In the genomic region with DNA sequence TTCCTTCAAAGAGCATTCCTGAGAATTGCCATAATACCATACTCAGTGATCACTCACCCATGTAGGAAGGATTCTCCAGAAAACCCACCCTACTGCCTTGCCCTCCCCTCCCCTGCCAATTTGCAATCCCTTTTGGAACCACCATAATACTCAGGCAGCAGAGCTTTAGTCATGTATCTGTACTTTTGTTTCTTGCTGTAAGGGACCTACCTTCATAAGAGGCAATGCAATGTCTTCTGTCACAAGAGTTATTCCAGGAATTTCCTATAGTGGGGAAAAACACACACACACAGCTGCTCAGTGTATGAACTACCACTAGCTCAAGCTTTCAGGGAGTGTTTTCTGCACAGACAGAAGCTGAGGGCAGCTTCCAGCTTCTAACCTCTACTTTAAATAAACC, we compare ENCODE assay signal across 18 cellular contexts.
A peak's percentile ranks its signal among the peaks of the same experiment; 100 is the strongest.
DNase-seq lines count a peak whose midpoint lies in the region; ATAC-seq and TF ChIP-seq lines count a peak whose summit lies in the region.
"Had no signal": no experiment of that assay in that cellular context is flagged by ENCODE, and none has a peak within 500 bp of the region (broad histone marks: within the 10 kb centered on the region; RNA-seq: fewer than 3 reads in every experiment).

No MANE protein-coding gene starts in this region.

- no peaks in the 10 kb centered on the region for H3K4me1 ChIP-seq in gastrocnemius medialis
- peaks cover 0 to 21% (median 3%) of the 10 kb centered on the region in 4 donors for H3K4me1 ChIP-seq in tibial nerve

- peak overlapping the region in 1 of 2 donors; percentile 13 for H3K4me3 Mint-ChIP-seq in effector memory CD8-positive, alpha-beta T cell
- H3K4me3 Mint-ChIP-seq: activated B cell treated with CpG ODN at 0.5 μM for 24 hours had no signal

- no peak for ATAC-seq in effector memory CD8-positive, alpha-beta T cell (replicated peaks)
- ATAC-seq in gastrocnemius medialis (no peak), GM18909 (IDR thresholded peaks at IDR 0.05; ENCODE audit: poor library complexity, unreplicated experiment) (no peak)
- ATAC-seq: HCT116 had no signal

- no peaks in the 10 kb centered on the region for H3K27me3 Mint-ChIP-seq in effector memory CD8-positive, alpha-beta T cell
- H3K27me3 Mint-ChIP-seq: activated B cell treated with CpG ODN at 0.5 μM for 24 hours, progenitor cell of endocrine pancreas had no signal

- no peaks in the 10 kb centered on the region for H3K9me3 ChIP-seq in gastrocnemius medialis
- H3K9me3 ChIP-seq in tibial nerve = no peaks in the 10 kb centered on the region
- H3K9me3 ChIP-seq: BLaER1, MG63 had no signal

- intact Hi-C loops in gastrocnemius medialis (cut with DNase I; ENCODE audit: low total_unique reads) = no loop called here

- no peak for TF ChIP-seq EP300 in tibial nerve (IDR thresholded peaks at IDR 0.05)

- DNase-seq in LHCN-M2 (ENCODE audit: low read depth) (peak; percentile 37), left kidney (ENCODE audit: low read depth, low spot score) (peak; percentile 52), gastrocnemius medialis (no peak), tibial nerve (ENCODE audit: low spot score in 2 of 2) (no peak), NCI-H2196 (lab: John Stamatoyannopoulos, UW; ENCODE audit: unreplicated experiment) (no peak), AG08396 (ENCODE audit: low spot score) (no peak)
- no peak for DNase-seq in effector memory CD8-positive, alpha-beta T cell
- DNase-seq: activated B cell treated with CpG ODN at 0.5 μM for 24 hours, activated gamma-delta T cell treated with Interleukin-2 at 50 U/mL for 16 hours, DMS 273 treated with DMSO at 0.1 percent for 48 hours, MG63, NCI-H1930, NCI-H526 treated with DMSO at 0.1 percent for 48 hours, T-helper 1 cell had no signal

- H3K36me3 ChIP-seq in gastrocnemius medialis = no peaks in the 10 kb centered on the region
- H3K36me3 ChIP-seq in tibial nerve = no peaks in the 10 kb centered on the region
- H3K36me3 ChIP-seq: BLaER1, MG63 had no signal

- in situ Hi-C loops in gastrocnemius medialis (cut with MboI; ENCODE audit: low sequenced_read_pairs in 4 of 4) = loop anchor here in 2 of 4 donors (25.0 kb wide), 2 partner anchors 212 to 237 kb away; a partner anchor contains a TSS

- H3K36me3 Mint-ChIP-seq in effector memory CD8-positive, alpha-beta T cell (ENCODE audit: insufficient read depth) = peaks cover 4% of the 10 kb centered on the region

- H3K4me3 ChIP-seq in gastrocnemius medialis = no peak overlapping the region
- no peak overlapping the region for H3K4me3 ChIP-seq in tibial nerve
- H3K4me3 ChIP-seq: BLaER1, MG63 had no signal

- H3K27ac ChIP-seq in gastrocnemius medialis = peak overlapping the region in 3 of 4 donors; percentile 22 to 70 (median 57)
- peak overlapping the region in 1 of 4 donors; percentile 60 for H3K27ac ChIP-seq in tibial nerve
- H3K27ac ChIP-seq: BLaER1 had no signal

- no peak for TF ChIP-seq POLR2A in gastrocnemius medialis (IDR thresholded peaks at IDR 0.05)
- no peak for TF ChIP-seq POLR2A in tibial nerve (IDR thresholded peaks at IDR 0.05)

- H3K9me3 Mint-ChIP-seq in effector memory CD8-positive, alpha-beta T cell = no peaks in the 10 kb centered on the region
- H3K9me3 Mint-ChIP-seq: activated B cell treated with CpG ODN at 0.5 μM for 24 hours had no signal

- TF ChIP-seq CTCF in gastrocnemius medialis (IDR thresholded peaks at IDR 0.05 in 4 of 5, conservative IDR thresholded peaks at IDR 0.05 in 1 of 5) = no peak
- no peak for TF ChIP-seq CTCF in tibial nerve (IDR thresholded peaks at IDR 0.05)

- H3K4me1 Mint-ChIP-seq in effector memory CD8-positive, alpha-beta T cell (ENCODE audit: low read depth in 2 of 2) = peaks cover 40 to 49% of the 10 kb centered on the region in 2 donors

- peak overlapping the region; percentile 44 to 68 for H3K27ac Mint-ChIP-seq in effector memory CD8-positive, alpha-beta T cell
- H3K27ac Mint-ChIP-seq: activated B cell treated with CpG ODN at 0.5 μM for 24 hours, progenitor cell of endocrine pancreas had no signal

- H3K27me3 ChIP-seq in gastrocnemius medialis (no peaks in the 10 kb centered on the region), tibial nerve (no peaks in the 10 kb centered on the region)
- H3K27me3 ChIP-seq: BLaER1, MG63 had no signal

Comparison
In these comparisons a context has a peak if more than half of its experiments do, and no peak if none do; other contexts are left out.
1. DNase-seq: peak in LHCN-M2 (single experiment) and left kidney (single experiment); none in effector memory CD8-positive, alpha-beta T cell (0 of 3), gastrocnemius medialis (0 of 2), tibial nerve (0 of 2), NCI-H2196 (single experiment) and AG08396 (single experiment).